Comparison of ENCODE assay signal across 8 cellular contexts in genomic region chr9:121121582-121122087, GRCh38. TPM values are rescaled to one million over a fixed set of nuclear protein-coding genes. Genes with fewer than 3 reads are reported as not detected.
DNase-seq lines count a peak whose midpoint lies in the region; ATAC-seq and TF ChIP-seq lines count a peak whose summit lies in the region.

No MANE protein-coding gene starts in this region.

- peak overlapping the region; percentile 67 for H3K27ac ChIP-seq in CD4-positive, alpha-beta memory T cell (ENCODE audit: low read depth, low read length)
- H3K27ac ChIP-seq in OCI-LY7 (ENCODE audit: low read depth, low read length, poor library complexity, severe bottlenecking): peak overlapping the region; percentile 66

- H3K4me1 ChIP-seq in CD4-positive, alpha-beta memory T cell (ENCODE audit: insufficient read depth, low read length): peaks cover 56% of the 10 kb centered on the region
- H3K4me1 ChIP-seq in OCI-LY7 (ENCODE audit: insufficient read depth, low read length, poor library complexity, severe bottlenecking) (peaks cover 22% of the 10 kb centered on the region), mucosa of stomach (ENCODE audit: control insufficient read depth, insufficient read depth, low read length) (peaks cover 5% of the 10 kb centered on the region)

- TF ChIP-seq POLR2A in erythroblast (IDR thresholded peaks at IDR 0.05; ENCODE audit: low read length): peak; percentile 38

- no TSS peak for BruUV-seq in OCI-LY7 (replicated peaks; lab: Mats Ljungman, UMichigan)

- H3K9me3 Mint-ChIP-seq in CD4-positive, alpha-beta memory T cell: peaks cover 0 to under 1% (median 0%) of the 10 kb centered on the region in 8 donors

- H3K9me3 ChIP-seq in CD4-positive, alpha-beta memory T cell (ENCODE audit: control insufficient read depth in 1 of 2, low read length in 2 of 2): no peaks in the 10 kb centered on the region
- H3K9me3 ChIP-seq in OCI-LY7 (ENCODE audit: low read length) (no peaks in the 10 kb centered on the region), mucosa of stomach (ENCODE audit: control insufficient read depth, low read length) (no peaks in the 10 kb centered on the region)

- H4K20me1 ChIP-seq in OCI-LY7 (ENCODE audit: insufficient read depth, low read length): no peaks in the 10 kb centered on the region; the same call in 1 of the 2 replicates

- peaks cover 32 to 61% (median 44%) of the 10 kb centered on the region in 4 donors for H3K4me1 Mint-ChIP-seq in CD4-positive, alpha-beta memory T cell

- no peaks in the 10 kb centered on the region for H3K27me3 ChIP-seq in CD4-positive, alpha-beta memory T cell (ENCODE audit: insufficient read depth, low read length)
- no peaks in the 10 kb centered on the region for H3K27me3 ChIP-seq in mucosa of stomach (ENCODE audit: control insufficient read depth, insufficient read depth, low read length)

- CTCF ChIA-PET in CD4-positive, alpha-beta memory T cell (lab: Charles Lee; ENCODE audit: partially characterized antibody): interaction anchor here (0.6 to 4.1 kb wide), 25 partner anchors 10 to 342 kb away, joined by 3 to 46 read pairs (median 6); partner anchors contain the start of gene RAB14
- CTCF ChIA-PET in OCI-LY7 (lab: Charles Lee; ENCODE audit: unreplicated experiment): no interaction called here

- H3K9me2 ChIP-seq in OCI-LY7 (ENCODE audit: insufficient read depth, low read length): no peaks in the 10 kb centered on the region

- peaks cover 17% of the 10 kb centered on the region for H3K36me3 ChIP-seq in CD4-positive, alpha-beta memory T cell (ENCODE audit: insufficient read depth, low read length)
- H3K36me3 ChIP-seq in OCI-LY7 (ENCODE audit: insufficient read depth, low read length) (peaks cover 90% of the 10 kb centered on the region), mucosa of stomach (ENCODE audit: control insufficient read depth, insufficient read depth, low read length) (no peaks in the 10 kb centered on the region)

- H2AFZ ChIP-seq in OCI-LY7 (ENCODE audit: low read length): no peak overlapping the region

- peak; percentile 94 to 98 (median 96) for DNase-seq in CD4-positive, alpha-beta memory T cell
- DNase-seq in OCI-LY7 (ENCODE audit: low spot score) (peak; percentile 89), activated T-cell treated with anti-CD3 and anti-CD28 coated beads for 48 hours (ENCODE audit: low read depth) (peak; percentile 92), erythroblast (lab: John Stamatoyannopoulos, UW) (peak; percentile 93 to 94)
- peak; percentile 97 for DNase-seq in stimulated activated CD8-positive, alpha-beta memory T cell treated with anti-CD3 and anti-CD28 coated beads, Interleukin-4, amount 100 ng/mL, for 48 hours

- peak overlapping the region; percentile 37 for H3K9ac ChIP-seq in mucosa of stomach (ENCODE audit: low read length)

- H3K36me3 Mint-ChIP-seq in CD4-positive, alpha-beta memory T cell: peaks cover 31 to 37% of the 10 kb centered on the region in 2 donors

- POLR2A ChIA-PET in CD4-positive, alpha-beta memory T cell (lab: Charles Lee; ENCODE audit: partially characterized antibody): interaction anchor here (0.7 to 6.1 kb wide), 37 partner anchors 9 to 410 kb away, joined by 3 to 104 read pairs (median 4); partner anchors contain the start of genes CNTRL, FBXW2, MEGF9 and PSMD5
- POLR2A ChIA-PET in OCI-LY7 (lab: Charles Lee): interaction anchor here (0.7 to 3.0 kb wide), 9 partner anchors 10 to 136 kb away, joined by 3 to 12 read pairs (median 5); no protein-coding TSS in a partner anchor

- peak overlapping the region; percentile 52 for H3K4me2 ChIP-seq in OCI-LY7 (ENCODE audit: low read length)

- peak overlapping the region; percentile 55 to 67 for H3K4me3 ChIP-seq in CD4-positive, alpha-beta memory T cell (ENCODE audit: low read length in 2 of 2)
- H3K4me3 ChIP-seq in OCI-LY7 (ENCODE audit: low read depth, low read length, poor library complexity, severe bottlenecking): peak overlapping the region; percentile 54
- peak overlapping the region; percentile 7 for H3K4me3 ChIP-seq in mucosa of stomach (ENCODE audit: low read length)

- peak; percentile 25; the same call in 1 of the 2 replicates for TF ChIP-seq CTCF in OCI-LY7 (conservative IDR thresholded peaks at IDR 0.05; ENCODE audit: low read length)

- peak overlapping the region; percentile 87 to 93 (median 91) for H3K27ac Mint-ChIP-seq in CD4-positive, alpha-beta memory T cell

- H3K79me2 ChIP-seq in OCI-LY7 (ENCODE audit: insufficient read depth, low read depth, low read length): peaks cover 32% of the 10 kb centered on the region; the same call in 1 of the 2 replicates

- peak overlapping the region; percentile 88 to 94 (median 90) for H3K4me3 Mint-ChIP-seq in CD4-positive, alpha-beta memory T cell

- no peaks in the 10 kb centered on the region for H3K27me3 Mint-ChIP-seq in CD4-positive, alpha-beta memory T cell

- intact Hi-C loops in CD4-positive, alpha-beta memory T cell (cut with micrococcal nuclease): loop anchor here (1.0 to 5.0 kb wide), 5 partner anchors 9 to 81 kb away; no protein-coding TSS in a partner anchor
- intact Hi-C loops in OCI-LY7 (cut with micrococcal nuclease; ENCODE audit: unreplicated experiment): no loop called here

- peak; percentile 99 for ATAC-seq in GM19397 (IDR thresholded peaks at IDR 0.05; ENCODE audit: unreplicated experiment)
- peak; percentile 92 for ATAC-seq in HG03565 (IDR thresholded peaks at IDR 0.05; ENCODE audit: unreplicated experiment)

RNA-seq across cellular contexts. Expression of gene CNTRL, which starts 46.9 kb away (rescaled TPM):
- total RNA-seq in CD4-positive, alpha-beta memory T cell: 100 to 1,000 TPM; 119 to 122 TPM
- 10 to 100 TPM in 1 of 2 donors, 1 to 10 TPM in 1; 1.5 to 38.0 TPM for polyA plus RNA-seq in CD4-positive, alpha-beta memory T cell
- total RNA-seq in OCI-LY7 (2014; rRNA removed; shearing (Covaris generic)): 81.4 and 94.9 TPM in 2 replicates
- 113 and 138 TPM in 2 replicates for total RNA-seq in OCI-LY7 (2022)

Comparison
In these comparisons a context has a peak if more than half of its experiments do, and no peak if none do; other contexts are left out.
1. Peak in every context shown above with its lines: DNase-seq, ATAC-seq, H3K4me3 ChIP-seq and H3K27ac ChIP-seq.
2. H3K4me3 ChIP-seq: peak in every context shown above with its lines; median percentile 61 in CD4-positive, alpha-beta memory T cell; 54 in OCI-LY7; 7 in mucosa of stomach.